ENCODE assay signal across 1 cellular context in genomic region chr18:74190086-74190485, GRCh38.
TF ChIP-seq lines count a peak whose summit lies in the region.

No MANE protein-coding gene starts in this region.

TF ChIP-seq in H1, 55 proteins besides CTCF, POLR2A, EP300 and RAD21:
- TF ChIP-seq FOSL1 (IDR thresholded peaks at IDR 0.05; ENCODE audit: insufficient read depth, low read depth, low read length) = no peak
- no peak for TF ChIP-seq TEAD4 (IDR thresholded peaks at IDR 0.05; ENCODE audit: low read depth, low read length)
- no peak for TF ChIP-seq EGR1 (IDR thresholded peaks at IDR 0.05; ENCODE audit: borderline replicate concordance, low read depth, low read length)
- TF ChIP-seq SIX5 (IDR thresholded peaks at IDR 0.05; ENCODE audit: low read depth, low read length) = no peak
- TF ChIP-seq USF2 (IDR thresholded peaks at IDR 0.05; ENCODE audit: low read length) = no peak
- no peak for TF ChIP-seq CTBP2 (IDR thresholded peaks at IDR 0.05; ENCODE audit: borderline replicate concordance, insufficient read depth, insufficient read length, low read length)
- no peak for TF ChIP-seq HDAC6 (IDR thresholded peaks at IDR 0.05; ENCODE audit: low read depth, low read length)
- no peak for TF ChIP-seq EZH2 (IDR thresholded peaks at IDR 0.05; ENCODE audit: low read depth, low read length, severe bottlenecking)
- TF ChIP-seq ZNF274 (IDR thresholded peaks at IDR 0.05; ENCODE audit: borderline replicate concordance, extremely low read depth, low read length) = no peak
- TF ChIP-seq JUND (IDR thresholded peaks at IDR 0.05; ENCODE audit: low read length) = no peak
- TF ChIP-seq GABPA (IDR thresholded peaks at IDR 0.05; ENCODE audit: borderline replicate concordance, insufficient read depth, low read length) = no peak
- TF ChIP-seq RBBP5 (IDR thresholded peaks at IDR 0.05; ENCODE audit: borderline replicate concordance, low read depth, low read length) = no peak
- TF ChIP-seq SUZ12 (IDR thresholded peaks at IDR 0.05; ENCODE audit: low read length) = no peak
- TF ChIP-seq RXRA (IDR thresholded peaks at IDR 0.05; ENCODE audit: insufficient read depth, low read depth, low read length) = no peak
- TF ChIP-seq RFX5 (IDR thresholded peaks at IDR 0.05; ENCODE audit: borderline replicate concordance, low read depth, low read length) = no peak
- TF ChIP-seq MAX (IDR thresholded peaks at IDR 0.05) = no peak
